In the genomic region with DNA sequence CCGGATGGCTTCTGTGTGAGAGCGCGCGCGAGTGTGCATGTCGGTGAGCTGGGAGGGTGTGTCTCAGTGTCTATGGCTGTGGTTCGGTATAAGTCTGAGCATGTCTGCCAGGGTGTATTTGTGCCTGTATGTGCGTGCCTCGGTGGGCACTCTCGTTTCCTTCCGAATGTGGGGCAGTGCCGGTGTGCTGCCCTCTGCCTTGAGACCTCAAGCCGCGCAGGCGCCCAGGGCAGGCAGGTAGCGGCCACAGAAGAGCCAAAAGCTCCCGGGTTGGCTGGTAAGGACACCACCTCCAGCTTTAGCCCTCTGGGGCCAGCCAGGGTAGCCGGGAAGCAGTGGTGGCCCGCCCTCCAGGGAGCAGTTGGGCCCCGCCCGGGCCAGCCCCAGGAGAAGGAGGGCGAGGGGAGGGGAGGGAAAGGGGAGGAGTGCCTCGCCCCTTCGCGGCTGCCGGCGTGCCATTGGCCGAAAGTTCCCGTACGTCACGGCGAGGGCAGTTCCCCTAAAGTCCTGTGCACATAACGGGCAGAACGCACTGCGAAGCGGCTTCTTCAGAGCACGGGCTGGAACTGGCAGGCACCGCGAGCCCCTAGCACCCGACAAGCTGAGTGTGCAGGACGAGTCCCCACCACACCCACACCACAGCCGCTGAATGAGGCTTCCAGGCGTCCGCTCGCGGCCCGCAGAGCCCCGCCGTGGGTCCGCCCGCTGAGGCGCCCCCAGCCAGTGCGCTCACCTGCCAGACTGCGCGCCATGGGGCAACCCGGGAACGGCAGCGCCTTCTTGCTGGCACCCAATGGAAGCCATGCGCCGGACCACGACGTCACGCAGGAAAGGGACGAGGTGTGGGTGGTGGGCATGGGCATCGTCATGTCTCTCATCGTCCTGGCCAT, we compare ENCODE assay signal across 1 cellular context.
TF ChIP-seq lines count a peak whose summit lies in the region.

A gene (plus strand): TSS at position 530 of the 890 bp plus-strand sequence. CDS start 221 bp downstream, at position 751.

TF ChIP-seq in K562, 482 proteins besides CTCF, POLR2A, EP300 and RAD21 (continued from another document and continues in another):
- TF ChIP-seq, protein P1, sequence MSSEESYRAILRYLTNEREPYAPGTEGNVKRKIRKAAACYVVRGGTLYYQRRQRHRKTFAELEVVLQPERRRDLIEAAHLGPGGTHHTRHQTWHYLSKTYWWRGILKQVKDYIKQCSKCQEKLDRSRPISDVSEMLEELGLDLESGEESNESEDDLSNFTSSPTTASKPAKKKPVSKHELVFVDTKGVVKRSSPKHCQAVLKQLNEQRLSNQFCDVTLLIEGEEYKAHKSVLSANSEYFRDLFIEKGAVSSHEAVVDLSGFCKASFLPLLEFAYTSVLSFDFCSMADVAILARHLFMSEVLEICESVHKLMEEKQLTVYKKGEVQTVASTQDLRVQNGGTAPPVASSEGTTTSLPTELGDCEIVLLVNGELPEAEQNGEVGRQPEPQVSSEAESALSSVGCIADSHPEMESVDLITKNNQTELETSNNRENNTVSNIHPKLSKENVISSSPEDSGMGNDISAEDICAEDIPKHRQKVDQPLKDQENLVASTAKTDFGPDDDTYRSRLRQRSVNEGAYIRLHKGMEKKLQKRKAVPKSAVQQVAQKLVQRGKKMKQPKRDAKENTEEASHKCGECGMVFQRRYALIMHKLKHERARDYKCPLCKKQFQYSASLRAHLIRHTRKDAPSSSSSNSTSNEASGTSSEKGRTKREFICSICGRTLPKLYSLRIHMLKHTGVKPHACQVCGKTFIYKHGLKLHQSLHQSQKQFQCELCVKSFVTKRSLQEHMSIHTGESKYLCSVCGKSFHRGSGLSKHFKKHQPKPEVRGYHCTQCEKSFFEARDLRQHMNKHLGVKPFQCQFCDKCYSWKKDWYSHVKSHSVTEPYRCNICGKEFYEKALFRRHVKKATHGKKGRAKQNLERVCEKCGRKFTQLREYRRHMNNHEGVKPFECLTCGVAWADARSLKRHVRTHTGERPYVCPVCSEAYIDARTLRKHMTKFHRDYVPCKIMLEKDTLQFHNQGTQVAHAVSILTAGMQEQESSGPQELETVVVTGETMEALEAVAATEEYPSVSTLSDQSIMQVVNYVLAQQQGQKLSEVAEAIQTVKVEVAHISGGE (CRISPR knock-in tag; IDR thresholded peaks at IDR 0.05), result no peak
- TF ChIP-seq, protein P2, sequence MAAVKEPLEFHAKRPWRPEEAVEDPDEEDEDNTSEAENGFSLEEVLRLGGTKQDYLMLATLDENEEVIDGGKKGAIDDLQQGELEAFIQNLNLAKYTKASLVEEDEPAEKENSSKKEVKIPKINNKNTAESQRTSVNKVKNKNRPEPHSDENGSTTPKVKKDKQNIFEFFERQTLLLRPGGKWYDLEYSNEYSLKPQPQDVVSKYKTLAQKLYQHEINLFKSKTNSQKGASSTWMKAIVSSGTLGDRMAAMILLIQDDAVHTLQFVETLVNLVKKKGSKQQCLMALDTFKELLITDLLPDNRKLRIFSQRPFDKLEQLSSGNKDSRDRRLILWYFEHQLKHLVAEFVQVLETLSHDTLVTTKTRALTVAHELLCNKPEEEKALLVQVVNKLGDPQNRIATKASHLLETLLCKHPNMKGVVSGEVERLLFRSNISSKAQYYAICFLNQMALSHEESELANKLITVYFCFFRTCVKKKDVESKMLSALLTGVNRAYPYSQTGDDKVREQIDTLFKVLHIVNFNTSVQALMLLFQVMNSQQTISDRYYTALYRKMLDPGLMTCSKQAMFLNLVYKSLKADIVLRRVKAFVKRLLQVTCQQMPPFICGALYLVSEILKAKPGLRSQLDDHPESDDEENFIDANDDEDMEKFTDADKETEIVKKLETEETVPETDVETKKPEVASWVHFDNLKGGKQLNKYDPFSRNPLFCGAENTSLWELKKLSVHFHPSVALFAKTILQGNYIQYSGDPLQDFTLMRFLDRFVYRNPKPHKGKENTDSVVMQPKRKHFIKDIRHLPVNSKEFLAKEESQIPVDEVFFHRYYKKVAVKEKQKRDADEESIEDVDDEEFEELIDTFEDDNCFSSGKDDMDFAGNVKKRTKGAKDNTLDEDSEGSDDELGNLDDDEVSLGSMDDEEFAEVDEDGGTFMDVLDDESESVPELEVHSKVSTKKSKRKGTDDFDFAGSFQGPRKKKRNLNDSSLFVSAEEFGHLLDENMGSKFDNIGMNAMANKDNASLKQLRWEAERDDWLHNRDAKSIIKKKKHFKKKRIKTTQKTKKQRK (IDR thresholded peaks at IDR 0.05; ENCODE audit: borderline replicate concordance, low read depth, low read length), result no peak
- no peak for TF ChIP-seq CEBPB (tag; IDR thresholded peaks at IDR 0.05)
- TF ChIP-seq ZNF175 (CRISPR knock-in tag; IDR thresholded peaks at IDR 0.05; ENCODE audit: low read depth), result no peak
- TF ChIP-seq, protein P3, sequence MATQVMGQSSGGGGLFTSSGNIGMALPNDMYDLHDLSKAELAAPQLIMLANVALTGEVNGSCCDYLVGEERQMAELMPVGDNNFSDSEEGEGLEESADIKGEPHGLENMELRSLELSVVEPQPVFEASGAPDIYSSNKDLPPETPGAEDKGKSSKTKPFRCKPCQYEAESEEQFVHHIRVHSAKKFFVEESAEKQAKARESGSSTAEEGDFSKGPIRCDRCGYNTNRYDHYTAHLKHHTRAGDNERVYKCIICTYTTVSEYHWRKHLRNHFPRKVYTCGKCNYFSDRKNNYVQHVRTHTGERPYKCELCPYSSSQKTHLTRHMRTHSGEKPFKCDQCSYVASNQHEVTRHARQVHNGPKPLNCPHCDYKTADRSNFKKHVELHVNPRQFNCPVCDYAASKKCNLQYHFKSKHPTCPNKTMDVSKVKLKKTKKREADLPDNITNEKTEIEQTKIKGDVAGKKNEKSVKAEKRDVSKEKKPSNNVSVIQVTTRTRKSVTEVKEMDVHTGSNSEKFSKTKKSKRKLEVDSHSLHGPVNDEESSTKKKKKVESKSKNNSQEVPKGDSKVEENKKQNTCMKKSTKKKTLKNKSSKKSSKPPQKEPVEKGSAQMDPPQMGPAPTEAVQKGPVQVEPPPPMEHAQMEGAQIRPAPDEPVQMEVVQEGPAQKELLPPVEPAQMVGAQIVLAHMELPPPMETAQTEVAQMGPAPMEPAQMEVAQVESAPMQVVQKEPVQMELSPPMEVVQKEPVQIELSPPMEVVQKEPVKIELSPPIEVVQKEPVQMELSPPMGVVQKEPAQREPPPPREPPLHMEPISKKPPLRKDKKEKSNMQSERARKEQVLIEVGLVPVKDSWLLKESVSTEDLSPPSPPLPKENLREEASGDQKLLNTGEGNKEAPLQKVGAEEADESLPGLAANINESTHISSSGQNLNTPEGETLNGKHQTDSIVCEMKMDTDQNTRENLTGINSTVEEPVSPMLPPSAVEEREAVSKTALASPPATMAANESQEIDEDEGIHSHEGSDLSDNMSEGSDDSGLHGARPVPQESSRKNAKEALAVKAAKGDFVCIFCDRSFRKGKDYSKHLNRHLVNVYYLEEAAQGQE (CRISPR knock-in tag; IDR thresholded peaks at IDR 0.05; ENCODE audit: low read depth), result no peak
- no peak for TF ChIP-seq RBM34 (IDR thresholded peaks at IDR 0.05; ENCODE audit: borderline replicate concordance, insufficient read depth, low read length)
- TF ChIP-seq RFX1 (IDR thresholded peaks at IDR 0.05), result no peak
- TF ChIP-seq SOX6 (IDR thresholded peaks at IDR 0.05), result no peak
- no peak for TF ChIP-seq ZNF384 (IDR thresholded peaks at IDR 0.05; ENCODE audit: low read depth, low read length)
- 0 out of 2 replicates have a peak, but pooled peaks have one; percentile 34 for TF ChIP-seq SP1 (CRISPR knock-in tag; IDR thresholded peaks at IDR 0.05)
- no peak for TF ChIP-seq FOXM1 (IDR thresholded peaks at IDR 0.05; ENCODE audit: low read depth)
- TF ChIP-seq FOXM1 (CRISPR knock-in tag; IDR thresholded peaks at IDR 0.05; ENCODE audit: low read depth), result no peak
- TF ChIP-seq TEAD4 (IDR thresholded peaks at IDR 0.05; ENCODE audit: low read length), result no peak
- TF ChIP-seq TEAD4 (CRISPR knock-in tag; IDR thresholded peaks at IDR 0.05; ENCODE audit: borderline replicate concordance), result no peak
- TF ChIP-seq LARP7 (IDR thresholded peaks at IDR 0.05), result no peak
- TF ChIP-seq ESRRB (CRISPR knock-in tag; IDR thresholded peaks at IDR 0.05; ENCODE audit: borderline replicate concordance), result no peak
- no peak for TF ChIP-seq NFE2 (IDR thresholded peaks at IDR 0.05; ENCODE audit: low read depth)
- no peak for TF ChIP-seq JUND (IDR thresholded peaks at IDR 0.05; ENCODE audit: borderline replicate concordance, low read depth, low read length)
- TF ChIP-seq JUND (tag; IDR thresholded peaks at IDR 0.05; ENCODE audit: borderline replicate concordance, low read depth, low read length), result no peak
- TF ChIP-seq, protein P4, sequence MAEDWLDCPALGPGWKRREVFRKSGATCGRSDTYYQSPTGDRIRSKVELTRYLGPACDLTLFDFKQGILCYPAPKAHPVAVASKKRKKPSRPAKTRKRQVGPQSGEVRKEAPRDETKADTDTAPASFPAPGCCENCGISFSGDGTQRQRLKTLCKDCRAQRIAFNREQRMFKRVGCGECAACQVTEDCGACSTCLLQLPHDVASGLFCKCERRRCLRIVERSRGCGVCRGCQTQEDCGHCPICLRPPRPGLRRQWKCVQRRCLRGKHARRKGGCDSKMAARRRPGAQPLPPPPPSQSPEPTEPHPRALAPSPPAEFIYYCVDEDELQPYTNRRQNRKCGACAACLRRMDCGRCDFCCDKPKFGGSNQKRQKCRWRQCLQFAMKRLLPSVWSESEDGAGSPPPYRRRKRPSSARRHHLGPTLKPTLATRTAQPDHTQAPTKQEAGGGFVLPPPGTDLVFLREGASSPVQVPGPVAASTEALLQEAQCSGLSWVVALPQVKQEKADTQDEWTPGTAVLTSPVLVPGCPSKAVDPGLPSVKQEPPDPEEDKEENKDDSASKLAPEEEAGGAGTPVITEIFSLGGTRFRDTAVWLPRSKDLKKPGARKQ (CRISPR knock-in tag; IDR thresholded peaks at IDR 0.05), result 0 out of 2 replicates have a peak, but pooled peaks have one; percentile 78
- TF ChIP-seq ZNF232 (CRISPR knock-in tag; IDR thresholded peaks at IDR 0.05), result no peak
- TF ChIP-seq MEIS2 (IDR thresholded peaks at IDR 0.05; ENCODE audit: partially characterized antibody), result no peak
- TF ChIP-seq CBX3 (IDR thresholded peaks at IDR 0.05; ENCODE audit: borderline replicate concordance in 1 of 2, low read length in 2 of 2), result no peak
- TF ChIP-seq, protein P5, sequence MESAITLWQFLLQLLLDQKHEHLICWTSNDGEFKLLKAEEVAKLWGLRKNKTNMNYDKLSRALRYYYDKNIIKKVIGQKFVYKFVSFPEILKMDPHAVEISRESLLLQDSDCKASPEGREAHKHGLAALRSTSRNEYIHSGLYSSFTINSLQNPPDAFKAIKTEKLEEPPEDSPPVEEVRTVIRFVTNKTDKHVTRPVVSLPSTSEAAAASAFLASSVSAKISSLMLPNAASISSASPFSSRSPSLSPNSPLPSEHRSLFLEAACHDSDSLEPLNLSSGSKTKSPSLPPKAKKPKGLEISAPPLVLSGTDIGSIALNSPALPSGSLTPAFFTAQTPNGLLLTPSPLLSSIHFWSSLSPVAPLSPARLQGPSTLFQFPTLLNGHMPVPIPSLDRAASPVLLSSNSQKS (CRISPR knock-in tag; IDR thresholded peaks at IDR 0.05), result no peak
- no peak for TF ChIP-seq SIN3B (IDR thresholded peaks at IDR 0.05; ENCODE audit: low read depth)
- TF ChIP-seq SRSF7 (optimal IDR thresholded peaks at IDR 0.05; ENCODE audit: low read depth, low read length), result no peak
- no peak for TF ChIP-seq ZBTB17 (CRISPR knock-in tag; IDR thresholded peaks at IDR 0.05)
- TF ChIP-seq, protein P6, sequence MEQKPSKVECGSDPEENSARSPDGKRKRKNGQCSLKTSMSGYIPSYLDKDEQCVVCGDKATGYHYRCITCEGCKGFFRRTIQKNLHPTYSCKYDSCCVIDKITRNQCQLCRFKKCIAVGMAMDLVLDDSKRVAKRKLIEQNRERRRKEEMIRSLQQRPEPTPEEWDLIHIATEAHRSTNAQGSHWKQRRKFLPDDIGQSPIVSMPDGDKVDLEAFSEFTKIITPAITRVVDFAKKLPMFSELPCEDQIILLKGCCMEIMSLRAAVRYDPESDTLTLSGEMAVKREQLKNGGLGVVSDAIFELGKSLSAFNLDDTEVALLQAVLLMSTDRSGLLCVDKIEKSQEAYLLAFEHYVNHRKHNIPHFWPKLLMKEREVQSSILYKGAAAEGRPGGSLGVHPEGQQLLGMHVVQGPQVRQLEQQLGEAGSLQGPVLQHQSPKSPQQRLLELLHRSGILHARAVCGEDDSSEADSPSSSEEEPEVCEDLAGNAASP (IDR thresholded peaks at IDR 0.05), result no peak
- TF ChIP-seq POLR2G (IDR thresholded peaks at IDR 0.05; ENCODE audit: low read depth, low read length), result peak; percentile 49; the same call in 1 of the 2 replicates
- TF ChIP-seq, protein P7, sequence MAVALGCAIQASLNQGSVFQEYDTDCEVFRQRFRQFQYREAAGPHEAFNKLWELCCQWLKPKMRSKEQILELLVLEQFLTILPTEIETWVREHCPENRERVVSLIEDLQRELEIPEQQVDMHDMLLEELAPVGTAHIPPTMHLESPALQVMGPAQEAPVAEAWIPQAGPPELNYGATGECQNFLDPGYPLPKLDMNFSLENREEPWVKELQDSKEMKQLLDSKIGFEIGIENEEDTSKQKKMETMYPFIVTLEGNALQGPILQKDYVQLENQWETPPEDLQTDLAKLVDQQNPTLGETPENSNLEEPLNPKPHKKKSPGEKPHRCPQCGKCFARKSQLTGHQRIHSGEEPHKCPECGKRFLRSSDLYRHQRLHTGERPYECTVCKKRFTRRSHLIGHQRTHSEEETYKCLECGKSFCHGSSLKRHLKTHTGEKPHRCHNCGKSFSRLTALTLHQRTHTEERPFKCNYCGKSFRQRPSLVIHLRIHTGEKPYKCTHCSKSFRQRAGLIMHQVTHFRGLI (CRISPR knock-in tag; IDR thresholded peaks at IDR 0.05), result no peak
- no peak for TF ChIP-seq ILF3 (IDR thresholded peaks at IDR 0.05; ENCODE audit: borderline replicate concordance)
- TF ChIP-seq RBBP5 (IDR thresholded peaks at IDR 0.05; ENCODE audit: borderline replicate concordance, insufficient read depth, low read length, poor library complexity, severe bottlenecking), result no peak
- peak; percentile 73 for TF ChIP-seq PCBP1 (IDR thresholded peaks at IDR 0.05; ENCODE audit: low read depth, low read length, poor library complexity, severe bottlenecking)
- TF ChIP-seq ZNF695 (CRISPR knock-in tag; IDR thresholded peaks at IDR 0.05), result no peak
- no peak for TF ChIP-seq SRSF9 (IDR thresholded peaks at IDR 0.05; ENCODE audit: borderline replicate concordance, low read depth, low read length)
- TF ChIP-seq ZNF785 (CRISPR knock-in tag; IDR thresholded peaks at IDR 0.05), result no peak
- TF ChIP-seq, protein P8, sequence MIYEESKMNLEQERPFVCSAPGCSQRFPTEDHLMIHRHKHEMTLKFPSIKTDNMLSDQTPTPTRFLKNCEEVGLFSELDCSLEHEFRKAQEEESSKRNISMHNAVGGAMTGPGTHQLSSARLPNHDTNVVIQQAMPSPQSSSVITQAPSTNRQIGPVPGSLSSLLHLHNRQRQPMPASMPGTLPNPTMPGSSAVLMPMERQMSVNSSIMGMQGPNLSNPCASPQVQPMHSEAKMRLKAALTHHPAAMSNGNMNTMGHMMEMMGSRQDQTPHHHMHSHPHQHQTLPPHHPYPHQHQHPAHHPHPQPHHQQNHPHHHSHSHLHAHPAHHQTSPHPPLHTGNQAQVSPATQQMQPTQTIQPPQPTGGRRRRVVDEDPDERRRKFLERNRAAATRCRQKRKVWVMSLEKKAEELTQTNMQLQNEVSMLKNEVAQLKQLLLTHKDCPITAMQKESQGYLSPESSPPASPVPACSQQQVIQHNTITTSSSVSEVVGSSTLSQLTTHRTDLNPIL (CRISPR knock-in tag; IDR thresholded peaks at IDR 0.05), result no peak
- TF ChIP-seq STAT5B (CRISPR knock-in tag; IDR thresholded peaks at IDR 0.05), result no peak
- TF ChIP-seq PYGO2 (tag; IDR thresholded peaks at IDR 0.05), result no peak
- TF ChIP-seq ZFX (CRISPR knock-in tag; IDR thresholded peaks at IDR 0.05), result no peak
- TF ChIP-seq TSC22D4 (tag; IDR thresholded peaks at IDR 0.05), result no peak
- TF ChIP-seq SIX5 (IDR thresholded peaks at IDR 0.05; ENCODE audit: borderline replicate concordance in 1 of 2, insufficient read depth in 1 of 2, low read depth in 1 of 2, low read length in 2 of 2), result no peak
